ENCODE assay signal across 11 cellular contexts in genomic region chr5:172411423-172412111, GRCh38. TPM values are rescaled to one million over a fixed set of nuclear protein-coding genes. Genes with fewer than 3 reads are reported as not detected.
A peak's percentile ranks its signal among the peaks of the same experiment; 100 is the strongest.
DNase-seq lines count a peak whose midpoint lies in the region; ATAC-seq and TF ChIP-seq lines count a peak whose summit lies in the region.
"Had no signal": no experiment of that assay in that cellular context is flagged by ENCODE, and none has a peak within 500 bp of the region (broad histone marks: within the 10 kb centered on the region; RNA-seq: fewer than 3 reads in every experiment).

No MANE protein-coding gene starts in this region.

- H3K36me3 ChIP-seq in upper lobe of left lung: no peaks in the 10 kb centered on the region

- peak overlapping the region; percentile 57 to 86 (median 68) for H3K27ac ChIP-seq in upper lobe of left lung

- H3K9me3 ChIP-seq in upper lobe of left lung: no peaks in the 10 kb centered on the region

- H3K4me3 ChIP-seq in cardiac fibroblast (replicated peaks in 1 of 2; ENCODE audit: low read depth in 2 of 2, low read length in 2 of 2) (no peak overlapping the region), upper lobe of left lung (no peak overlapping the region)

- H3K27me3 ChIP-seq in upper lobe of left lung: no peaks in the 10 kb centered on the region

- peak overlapping the region; percentile 89 for H3K27ac Mint-ChIP-seq in neural crest cell (ENCODE audit: unreplicated experiment)
- H3K27ac Mint-ChIP-seq: CD4-positive, CD25-positive, alpha-beta regulatory T cell had no signal

- intact Hi-C loops in Right ventricle myocardium inferior (cut with DNase I): no loop called here
- intact Hi-C loops in cardiac septum (cut with DNase I): no loop called here

- H3K9me3 Mint-ChIP-seq in neural crest cell: no peaks in the 10 kb centered on the region

- ATAC-seq in Right ventricle myocardium inferior: peak; percentile 18
- ATAC-seq in upper lobe of left lung (ENCODE audit: low FRiP score in 2 of 2): peak; percentile 5 to 17

- TF ChIP-seq EP300 in upper lobe of left lung (IDR thresholded peaks at IDR 0.05): no peak

- 67 to 68% methylated on average over 7 of the region's 7 CpGs for WGBS in upper lobe of left lung, 2 donors

- TF ChIP-seq CTCF in cardiac fibroblast (IDR thresholded peaks at IDR 0.05; ENCODE audit: low read depth, low read length): no peak
- no peak for TF ChIP-seq CTCF in neural crest cell (conservative IDR thresholded peaks at IDR 0.05)
- TF ChIP-seq CTCF in upper lobe of left lung (IDR thresholded peaks at IDR 0.05): no peak

- DNase-seq in Right ventricle myocardium inferior (ENCODE audit: missing footprints): peak; percentile 71
- DNase-seq in cardiac septum (ENCODE audit: low spot score): no peak
- DNase-seq in cardiac fibroblast (ENCODE audit: low read depth in 2 of 2): peak; percentile 47 to 61
- DNase-seq in neural crest cell (ENCODE audit: low read depth, low spot score): no peak
- peak in 1 of 2 donors; percentile 74 for DNase-seq in upper lobe of left lung
- no peak for DNase-seq in cerebellar cortex (ENCODE audit: low spot score)
- no peak for DNase-seq in KG1 (lab: John Stamatoyannopoulos, UW)
- no peak for DNase-seq in ureter (ENCODE audit: low spot score)
- DNase-seq: activated gamma-delta T cell; CD4-positive, CD25-positive, alpha-beta regulatory T cell; NCI-H774 had no signal

- H3K4me3 Mint-ChIP-seq in neural crest cell: peak overlapping the region; percentile 3
- H3K4me3 Mint-ChIP-seq: CD4-positive, CD25-positive, alpha-beta regulatory T cell had no signal

- no peaks in the 10 kb centered on the region for H3K27me3 Mint-ChIP-seq in neural crest cell (ENCODE audit: low read depth)

- H3K4me1 ChIP-seq in upper lobe of left lung: peaks cover 22 to 46% (median 30%) of the 10 kb centered on the region in 4 donors

- peaks cover 10% of the 10 kb centered on the region for H3K36me3 Mint-ChIP-seq in neural crest cell (ENCODE audit: low read depth)
- H3K36me3 Mint-ChIP-seq: CD4-positive, CD25-positive, alpha-beta regulatory T cell had no signal

- H3K4me1 Mint-ChIP-seq in neural crest cell: peaks cover 40% of the 10 kb centered on the region
- H3K4me1 Mint-ChIP-seq: CD4-positive, CD25-positive, alpha-beta regulatory T cell had no signal

- TF ChIP-seq POLR2A in upper lobe of left lung (IDR thresholded peaks at IDR 0.05): no peak

RNA-seq across cellular contexts. Expression of gene SH3PXD2B, which starts 42.8 kb away (rescaled TPM):
- total RNA-seq in Right ventricle myocardium inferior (5.4 TPM), cardiac septum (5.1 TPM), neural crest cell (86.1 and 89.1 TPM in 2 replicates), upper lobe of left lung (10 to 100 TPM; 17.1 to 55.5 (median 43.2) TPM), ureter (39.8 TPM)

Comparison
In these comparisons a context has a peak if more than half of its experiments do, and no peak if none do; other contexts are left out.
1. DNase-seq: peak in Right ventricle myocardium inferior (single experiment) and cardiac fibroblast (2 of 2); none in cardiac septum (single experiment), neural crest cell (single experiment), cerebellar cortex (single experiment), KG1 (single experiment) and ureter (single experiment).